Comparison of ENCODE assay signal across 20 cellular contexts in genomic region chr9:122978586-122978985, GRCh38.
"Had no signal": no experiment of that assay in that cellular context is flagged by ENCODE, and none has a peak within 500 bp of the region (broad histone marks: within the 10 kb centered on the region; RNA-seq: fewer than 3 reads in every experiment).

No MANE protein-coding gene starts in this region.

- DNase-seq: activated gamma-delta T cell treated with Interleukin-2 at 50 U/mL for 16 hours; activated T-cell treated with anti-CD3 and anti-CD28 coated beads, Interleukin-2, amount 50 U/mL, for 1 hour; aorta; caudate nucleus; dermis blood vessel endothelial cell; effector CD8-positive, alpha-beta T cell; gastrocnemius medialis; head of caudate nucleus; hypothalamus; left cardiac atrium; pancreas; psoas muscle; spleen; stimulated activated CD4-positive, alpha-beta T cell treated with anti-CD3 and anti-CD28 coated beads, Interleukin-4, amount 100 ng/mL, for 1 hour; stimulated activated naive CD4-positive, alpha-beta T cell treated with Interleukin-2 at 50 U/mL for 16 hours; T-helper 9 cell; upper lobe of left lung had no signal

- H3K4me3 ChIP-seq: gastrocnemius medialis, pancreas, psoas muscle, right atrium auricular region, spleen, thoracic aorta, upper lobe of left lung had no signal

- H3K27ac ChIP-seq: gastrocnemius medialis, pancreas, psoas muscle, right atrium auricular region, spleen, thoracic aorta, upper lobe of left lung had no signal

- H3K36me3 ChIP-seq: gastrocnemius medialis, pancreas, right atrium auricular region, thoracic aorta, upper lobe of left lung had no signal

- H3K4me1 ChIP-seq: pancreas had no signal

- H3K9me3 ChIP-seq: gastrocnemius medialis, pancreas, psoas muscle, right atrium auricular region, spleen, thoracic aorta, upper lobe of left lung had no signal

- ATAC-seq: gastrocnemius medialis; left cardiac atrium; natural killer cell treated with Interleukin-12 subunit alpha and Interleukin-12 subunit beta and Interleukin-15 and Interleukin-18, amount 100 ng/mL, for 72 hours; pancreas; psoas muscle had no signal

- H3K27me3 ChIP-seq: gastrocnemius medialis, pancreas, right atrium auricular region, spleen, upper lobe of left lung had no signal
